ENCODE assay signal across 22 cellular contexts in genomic region chr17:82435601-82436583, GRCh38. TPM values are rescaled to one million over a fixed set of nuclear protein-coding genes. Genes with fewer than 3 reads are reported as not detected.
DNase-seq lines count a peak whose midpoint lies in the region; ATAC-seq and TF ChIP-seq lines count a peak whose summit lies in the region.
"Had no signal": no experiment of that assay in that cellular context is flagged by ENCODE, and none has a peak within 500 bp of the region (broad histone marks: within the 10 kb centered on the region; RNA-seq: fewer than 3 reads in every experiment).

No MANE protein-coding gene starts in this region.

- ATAC-seq in activated CD8-positive, alpha-beta memory T cell treated with anti-CD3 and anti-CD28 coated beads, Interleukin-2, amount 10 ng/mL, durations not matched to agents 7 days and 5 days: no peak
- ATAC-seq in HG03571 (IDR thresholded peaks at IDR 0.05; ENCODE audit: unreplicated experiment): no peak
- ATAC-seq: T-helper 17 cell, WTC11 had no signal

- DNase-seq in ACHN: peak; percentile 73
- DNase-seq in myocyte (ENCODE audit: low read depth): peak; percentile 33
- no peak for DNase-seq in RKO (ENCODE audit: low spot score)
- no peak for DNase-seq in activated CD8-positive, alpha-beta memory T cell treated with anti-CD3 and anti-CD28 coated beads, Interleukin-2, amount 10 ng/mL, durations not matched to agents 7 days and 5 days
- DNase-seq: cortex of kidney, DND-41, foreskin fibroblast, hypothalamus, mesendoderm, NCI-H1417 treated with DMSO at 0.1 percent for 48 hours, NCI-H526 treated with DMSO at 0.1 percent for 48 hours, SIG-M5, T-helper 17 cell had no signal

- in situ Hi-C loops in ACHN (cut with HindIII; ENCODE audit: low pct_ligation_motif_present, low pct_unique_long_range_greater_than_20kb, low sequenced_read_pairs): no loop called here

- no peaks in the 10 kb centered on the region for H3K9me3 Mint-ChIP-seq in activated CD8-positive, alpha-beta memory T cell treated with anti-CD3 and anti-CD28 coated beads, Interleukin-2, amount 10 ng/mL, durations not matched to agents 7 days and 5 days (ENCODE audit: low read depth)
- H3K9me3 Mint-ChIP-seq: CD8-positive, alpha-beta memory T cell; nephron; WTC11 had no signal

- no peak for TF ChIP-seq CTCF in VCaP (conservative IDR thresholded peaks at IDR 0.05)

- peaks cover 12% of the 10 kb centered on the region for H3K4me1 Mint-ChIP-seq in activated CD8-positive, alpha-beta memory T cell treated with anti-CD3 and anti-CD28 coated beads, Interleukin-2, amount 10 ng/mL, durations not matched to agents 7 days and 5 days

- H3K27me3 Mint-ChIP-seq in activated CD8-positive, alpha-beta memory T cell treated with anti-CD3 and anti-CD28 coated beads, Interleukin-2, amount 10 ng/mL, durations not matched to agents 7 days and 5 days: no peaks in the 10 kb centered on the region
- H3K27me3 Mint-ChIP-seq: progenitor cell of endocrine pancreas, T-helper 17 cell had no signal

- no peak overlapping the region for H3K4me3 Mint-ChIP-seq in activated CD8-positive, alpha-beta memory T cell treated with anti-CD3 and anti-CD28 coated beads, Interleukin-2, amount 10 ng/mL, durations not matched to agents 7 days and 5 days
- H3K4me3 Mint-ChIP-seq: CD8-positive, alpha-beta memory T cell; nephron; T-helper 17 cell; WTC11 had no signal

- peak overlapping the region; percentile 19; the same call in 1 of the 2 replicates for H3K27ac ChIP-seq in VCaP
- H3K27ac ChIP-seq: brain microvascular endothelial cell, GM23248, thoracic aorta had no signal

- CTCF ChIA-PET in activated CD8-positive, alpha-beta memory T cell treated with anti-CD3 and anti-CD28 coated beads, Interleukin-2, amount 10 ng/mL, durations not matched to agents 7 days and 5 days (lab: Charles Lee): interaction anchor here (1.1 to 1.9 kb wide), 2 partner anchors 11 to 18 kb away, joined by 4 to 5 read pairs; partner anchors contain the start of gene HEXD

- no peaks in the 10 kb centered on the region for H3K36me3 Mint-ChIP-seq in activated CD8-positive, alpha-beta memory T cell treated with anti-CD3 and anti-CD28 coated beads, Interleukin-2, amount 10 ng/mL, durations not matched to agents 7 days and 5 days
- H3K36me3 Mint-ChIP-seq: WTC11 had no signal

- no peak overlapping the region for H3K27ac Mint-ChIP-seq in activated CD8-positive, alpha-beta memory T cell treated with anti-CD3 and anti-CD28 coated beads, Interleukin-2, amount 10 ng/mL, durations not matched to agents 7 days and 5 days
- H3K27ac Mint-ChIP-seq: nephron, progenitor cell of endocrine pancreas, WTC11 had no signal

RNA-seq across cellular contexts. Expression of gene CYBC1, which starts 14.7 kb away (rescaled TPM):
- 59.0 and 62.2 TPM in 2 replicates for total RNA-seq in myocyte
- polyA plus RNA-seq in myocyte (2012): 46.9 TPM
- 100 to 1,000 TPM; 269 to 378 TPM for total RNA-seq in activated CD8-positive, alpha-beta memory T cell treated with anti-CD3 and anti-CD28 coated beads, Interleukin-2, amount 10 ng/mL, durations not matched to agents 7 days and 5 days

RNA-seq across cellular contexts. Expression of gene OGFOD3, which starts 17.5 kb away (rescaled TPM):
- total RNA-seq in myocyte: 37.4 and 53.4 TPM in 2 replicates
- polyA plus RNA-seq in myocyte (2012): 30.9 TPM
- total RNA-seq in activated CD8-positive, alpha-beta memory T cell treated with anti-CD3 and anti-CD28 coated beads, Interleukin-2, amount 10 ng/mL, durations not matched to agents 7 days and 5 days: 10 to 100 TPM; 27.1 to 30.5 TPM

RNA-seq across cellular contexts. Expression of gene HEXD, which starts 17.7 kb away (rescaled TPM):
- total RNA-seq in myocyte: 30.2 and 41.8 TPM in 2 replicates
- polyA plus RNA-seq in myocyte (2012): 14.7 TPM
- total RNA-seq in activated CD8-positive, alpha-beta memory T cell treated with anti-CD3 and anti-CD28 coated beads, Interleukin-2, amount 10 ng/mL, durations not matched to agents 7 days and 5 days: 10 to 100 TPM; 50.5 to 72.5 TPM

RNA-seq across cellular contexts. Expression of gene NARF, which starts 22.6 kb away (rescaled TPM):
- 55.4 and 66.1 TPM in 2 replicates for total RNA-seq in myocyte
- 82.0 TPM for polyA plus RNA-seq in myocyte (2012)
- total RNA-seq in activated CD8-positive, alpha-beta memory T cell treated with anti-CD3 and anti-CD28 coated beads, Interleukin-2, amount 10 ng/mL, durations not matched to agents 7 days and 5 days: 100 to 1,000 TPM; 114 TPM

Comparison
In these comparisons a context has a peak if more than half of its experiments do, and no peak if none do; other contexts are left out.
1. DNase-seq: peak in ACHN (single experiment) and myocyte (single experiment); none in RKO (single experiment) and activated CD8-positive, alpha-beta memory T cell treated with anti-CD3 and anti-CD28 coated beads, Interleukin-2, amount 10 ng/mL, durations not matched to agents 7 days and 5 days (single experiment).